ENCODE assay signal across 36 cellular contexts in the genomic region with DNA sequence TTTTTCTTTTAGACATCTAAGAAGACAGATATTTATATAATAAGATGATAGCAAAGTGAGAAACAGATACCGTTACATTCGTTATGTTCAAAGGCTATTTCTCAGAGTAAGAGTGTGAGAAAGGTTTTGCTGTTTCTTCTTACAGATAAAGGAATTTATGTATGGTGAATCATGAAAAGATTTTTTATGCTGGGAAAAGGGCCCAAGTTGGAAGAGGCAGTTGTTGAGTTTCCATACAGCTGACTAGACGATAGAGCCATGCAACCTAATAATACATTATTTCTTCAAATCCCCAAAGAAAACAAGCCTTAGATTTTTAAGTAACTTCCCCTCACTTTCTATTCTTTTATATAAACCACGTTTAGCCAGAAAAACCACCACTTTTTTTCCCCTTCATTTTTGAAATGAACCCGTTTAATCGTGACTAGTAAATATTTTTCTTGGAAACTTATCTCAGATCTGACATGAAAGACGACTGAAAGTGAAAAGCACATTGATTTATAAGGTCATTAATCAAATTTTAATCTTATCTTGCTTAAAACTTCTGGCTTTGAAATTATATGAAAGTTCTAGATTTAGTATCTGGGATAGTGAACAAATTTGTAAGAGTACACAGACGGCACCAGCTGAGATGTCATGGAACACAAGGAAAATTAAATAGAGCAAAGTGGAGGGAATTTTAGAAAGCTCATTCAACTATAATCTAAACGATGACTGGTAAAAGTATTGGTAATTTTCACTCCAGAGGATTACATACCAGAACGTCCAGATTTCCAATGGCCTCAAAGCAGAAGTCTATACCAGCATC. TPM values are rescaled to one million over a fixed set of nuclear protein-coding genes. Genes with fewer than 3 reads are reported as not detected.
DNase-seq lines count a peak whose midpoint lies in the region; ATAC-seq and TF ChIP-seq lines count a peak whose summit lies in the region.
"Had no signal": no experiment of that assay in that cellular context is flagged by ENCODE, and none has a peak within 500 bp of the region (broad histone marks: within the 10 kb centered on the region; RNA-seq: fewer than 3 reads in every experiment).

No MANE protein-coding gene starts in this region.

- H3K4me2 ChIP-seq in hepatocyte: no peak overlapping the region
- H3K4me2 ChIP-seq: smooth muscle cell had no signal

- H3K79me2 ChIP-seq in hepatocyte: no peaks in the 10 kb centered on the region

- H3K9me3 ChIP-seq in hepatocyte (ENCODE audit: low read depth): no peaks in the 10 kb centered on the region
- H3K9me3 ChIP-seq: gastrocnemius medialis, lower lobe of right lung, mucosa of descending colon, tibial nerve had no signal

- H2AFZ ChIP-seq in hepatocyte: no peak overlapping the region

- TF ChIP-seq CTCF in AG10803 (conservative IDR thresholded peaks at IDR 0.05; ENCODE audit: low read length): no peak
- TF ChIP-seq CTCF in fibroblast of pulmonary artery (IDR thresholded peaks at IDR 0.05; ENCODE audit: low read length, missing control alignments): no peak
- no peak for TF ChIP-seq CTCF in hepatocyte (IDR thresholded peaks at IDR 0.05; ENCODE audit: poor library complexity)

- ATAC-seq in sciatic nerve: peak; percentile 9
- ATAC-seq: esophagus mucosa; gastrocnemius medialis; HCT116; lower lobe of right lung; natural killer cell; stimulated activated naive CD8-positive, alpha-beta T cell treated with anti-CD3 and anti-CD28 coated beads, Interleukin-15, Interleukin-2, amounts not matched to agents 100 U/mL and 50 U/mL, for 24 hours had no signal

- H3K27me3 ChIP-seq in hepatocyte: no peaks in the 10 kb centered on the region
- H3K27me3 ChIP-seq: gastrocnemius medialis, tibial nerve had no signal

- no peaks in the 10 kb centered on the region for H4K20me1 ChIP-seq in hepatocyte (ENCODE audit: insufficient read depth, poor library complexity, severe bottlenecking)

- 61% methylated on average over 10 of the region's 10 CpGs for WGBS in hepatocyte (ENCODE audit: low lambda C conversion rate, missing lambda C conversion rate)

- no peak overlapping the region for H3K4me3 ChIP-seq in AG10803 (ENCODE audit: low read length)
- H3K4me3 ChIP-seq in fibroblast of pulmonary artery (replicated peaks; ENCODE audit: low read depth, low read length): no peak overlapping the region
- no peak overlapping the region for H3K4me3 ChIP-seq in hepatocyte
- H3K4me3 ChIP-seq: gastrocnemius medialis, lower lobe of right lung, mucosa of descending colon, smooth muscle cell, tibial nerve had no signal

- H3K27ac ChIP-seq in hepatocyte: no peak overlapping the region
- H3K27ac ChIP-seq: gastrocnemius medialis, lower lobe of right lung had no signal

- H3K36me3 ChIP-seq in hepatocyte (replicated peaks; ENCODE audit: insufficient read depth, low read depth): no peaks in the 10 kb centered on the region
- H3K36me3 ChIP-seq: gastrocnemius medialis, lower lobe of right lung, tibial nerve had no signal

- DNase-seq in AG10803 (ENCODE audit: low read depth): peak; percentile 12
- DNase-seq in astrocyte of the hippocampus (ENCODE audit: low read depth, low spot score): peak; percentile 38
- DNase-seq in fibroblast of pulmonary artery (ENCODE audit: low read depth): peak; percentile 44
- DNase-seq in sciatic nerve (ENCODE audit: low spot score): no peak
- DNase-seq in NCI-H82 (lab: John Stamatoyannopoulos, UW): no peak
- DNase-seq in ureter (ENCODE audit: low spot score): no peak
- no peak for DNase-seq in hepatocyte (ENCODE audit: low spot score)
- no peak for DNase-seq in putamen (ENCODE audit: low spot score)
- DNase-seq: activated CD4-positive, alpha-beta T cell treated with anti-CD3 and anti-CD28 coated beads for 4 hours; activated CD8-positive, alpha-beta memory T cell treated with anti-CD3 and anti-CD28 coated beads for 24 hours; activated naive CD4-positive, alpha-beta T cell treated with anti-CD3 and anti-CD28 coated beads, Interleukin-2, amount 50 U/mL, for 16 hours; activated T-cell treated with anti-CD3 and anti-CD28 coated beads for 4 hours; CD4-positive, CD25-positive, alpha-beta regulatory T cell; DMS79 treated with DMSO at 0.1 percent for 48 hours; gastrocnemius medialis; GDM1; lower lobe of right lung; natural killer cell; NCI-H1092; NCI-H1694; NCI-H446; occipital lobe; retina; stimulated activated CD4-positive, alpha-beta T cell treated with anti-CD3 and anti-CD28 coated beads, Interleukin-2, amount 100 ng/mL, for 24 hours; stimulated activated naive CD8-positive, alpha-beta T cell treated with anti-CD3 and anti-CD28 coated beads, Interleukin-15, Interleukin-2, amounts not matched to agents 100 U/mL and 50 U/mL, for 24 hours; SW 1271 had no signal

- intact Hi-C loops in sciatic nerve (cut with DNase I): no loop called here

- no peaks in the 10 kb centered on the region for H3K9me2 ChIP-seq in hepatocyte (replicated peaks; ENCODE audit: insufficient read depth)

- peaks cover 16% of the 10 kb centered on the region for H3K4me1 ChIP-seq in hepatocyte (ENCODE audit: insufficient read depth)
- H3K4me1 ChIP-seq: gastrocnemius medialis had no signal

RNA-seq across cellular contexts. Expression of gene ADH6, which starts 10.9 kb away (rescaled TPM):
- total RNA-seq in sciatic nerve (not detected), ureter (3.1 TPM), hepatocyte (23.1 and 23.6 TPM in 2 replicates)
- polyA plus RNA-seq in hepatocyte: 11.9 and 16.0 TPM in 2 replicates
- total RNA-seq: A172; activated T-helper 2 cell treated with anti-CD3 and anti-CD28 coated beads, Interferon-gamma antibody, Interleukin-2, Interleukin-4, amounts not matched to agents 10 μg/mL and 5 μg/mL and 100 μg/mL, durations not matched to agents 14 hours and 24 hours and 36 hours; CD4-positive, CD25-positive, alpha-beta regulatory T cell; dermis microvascular lymphatic vessel endothelial cell; esophagus mucosa; natural killer cell; occipital lobe; RPMI7951; smooth muscle cell; tibial nerve had no signal
- polyA plus RNA-seq: CD4-positive, CD25-positive, alpha-beta regulatory T cell; IgD-negative memory B cell had no signal

Comparison
In these comparisons a context has a peak if more than half of its experiments do, and no peak if none do; other contexts are left out.
1. DNase-seq: peak in AG10803 (single experiment), astrocyte of the hippocampus (single experiment) and fibroblast of pulmonary artery (single experiment); none in sciatic nerve (single experiment), NCI-H82 (single experiment), ureter (single experiment), hepatocyte (single experiment) and putamen (single experiment).